ENCODE assay signal across 12 cellular contexts in the genomic region with DNA sequence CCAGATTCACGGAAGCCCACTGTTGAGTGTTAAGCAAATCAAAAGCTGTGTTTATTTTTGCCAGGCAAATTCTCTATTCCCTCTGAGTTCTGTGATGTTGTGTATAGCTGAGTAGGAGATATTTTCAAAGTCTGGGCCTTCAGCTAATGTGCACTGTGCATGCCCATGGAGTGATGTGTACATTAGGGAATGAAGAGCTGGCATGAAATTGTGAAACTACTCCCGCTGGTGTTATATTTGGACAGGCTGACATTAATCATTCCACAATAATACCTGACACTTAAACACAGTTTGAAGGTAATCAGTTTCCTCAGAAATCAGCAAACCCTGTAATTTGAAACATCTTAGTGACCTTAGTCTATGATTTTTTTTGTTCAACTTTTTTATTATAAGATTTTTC.
"Had no signal": no experiment of that assay in that cellular context is flagged by ENCODE, and none has a peak within 500 bp of the region (broad histone marks: within the 10 kb centered on the region; RNA-seq: fewer than 3 reads in every experiment).

No MANE protein-coding gene starts in this region.

- ATAC-seq: activated CD4-positive, CD25-positive, alpha-beta regulatory T cell treated with anti-CD3 and anti-CD28 coated beads, Interleukin-2, amount 50 U/mL, for 24 hours; gastroesophageal sphincter; left ventricle myocardium superior; pancreas had no signal

- H3K4me3 ChIP-seq: gastroesophageal sphincter, pancreas, stomach, thoracic aorta had no signal

- DNase-seq: activated effector memory CD4-positive, alpha-beta T cell treated with Interleukin-2 at 50 U/mL for 16 hours; activated T-cell treated with anti-CD3 and anti-CD28 coated beads, Interleukin-2, amount 50 U/mL, for 24 hours; effector memory CD4-positive, alpha-beta T cell; kidney; left ventricle myocardium superior; pancreas; stimulated activated CD4-positive, alpha-beta T cell treated with anti-CD3 and anti-CD28 coated beads, Interleukin-15, amount 100 ng/mL, for 24 hours; stimulated activated CD4-positive, alpha-beta T cell treated with anti-CD3 and anti-CD28 coated beads, Interleukin-4, amount 100 ng/mL, for 24 hours; stomach had no signal
